ENCODE assay signal across 1 cellular context in the genomic region with DNA sequence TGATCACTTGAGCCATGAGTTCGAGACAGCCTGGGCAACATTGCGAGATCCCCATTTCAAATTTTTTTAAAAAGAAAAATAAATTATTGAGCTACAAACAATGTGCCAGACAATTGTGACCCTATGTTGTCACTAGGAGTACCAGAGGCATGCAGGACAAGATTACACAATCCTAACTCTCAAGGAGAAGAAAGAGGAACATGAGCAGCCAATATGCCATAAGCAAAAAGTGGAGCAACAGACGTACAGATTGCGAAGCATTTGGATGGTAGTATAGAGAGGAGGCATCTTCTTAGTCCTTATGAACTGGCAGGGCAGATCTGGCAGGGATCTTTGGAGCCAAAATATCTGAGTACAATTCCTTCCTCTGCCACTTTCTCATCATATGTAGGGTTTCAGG.
A peak's percentile ranks its signal among the peaks of the same experiment; 100 is the strongest.
TF ChIP-seq lines count a peak whose summit lies in the region.

No MANE protein-coding gene starts in this region.

TF ChIP-seq in K562, 482 proteins besides CTCF, POLR2A, EP300 and RAD21 (continued from another document):
- TF ChIP-seq ZNF280B (CRISPR knock-in tag; IDR thresholded peaks at IDR 0.05) (no peak), SPI1 (IDR thresholded peaks at IDR 0.05; ENCODE audit: borderline replicate concordance, low read depth, low read length) (0 out of 2 replicates have a peak, but pooled peaks have one; percentile 12)
